In the genomic region with DNA sequence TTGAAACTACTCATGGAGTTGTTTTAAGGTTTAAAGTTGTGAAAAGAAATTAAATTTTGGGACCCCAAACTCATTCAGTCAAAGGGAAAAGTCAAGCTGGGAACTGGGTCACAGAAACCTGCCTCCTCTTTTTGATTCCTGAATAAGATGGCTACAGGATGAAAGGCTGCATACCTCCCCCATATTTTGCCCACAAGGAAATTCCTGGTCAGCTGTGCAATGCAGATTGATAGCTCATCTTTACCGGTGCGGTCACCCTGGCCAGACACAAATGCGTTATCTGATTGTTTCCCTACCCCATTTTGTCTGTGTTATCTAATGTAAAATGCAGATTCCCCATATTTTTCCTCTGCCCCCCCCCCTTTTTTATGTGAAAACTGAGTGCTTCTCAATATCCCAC, we compare ENCODE assay signal across 1 cellular context.
TF ChIP-seq lines count a peak whose summit lies in the region.

No MANE protein-coding gene starts in this region.

TF ChIP-seq in GM12878, 131 proteins besides CTCF, POLR2A, EP300 and RAD21:
- TF ChIP-seq NR2C2 (IDR thresholded peaks at IDR 0.05; ENCODE audit: borderline replicate concordance, control insufficient read depth, insufficient read length, low read depth) (no peak), BACH1 (IDR thresholded peaks at IDR 0.05; ENCODE audit: borderline replicate concordance) (no peak)
